ENCODE assay signal across 20 cellular contexts in the genomic region with DNA sequence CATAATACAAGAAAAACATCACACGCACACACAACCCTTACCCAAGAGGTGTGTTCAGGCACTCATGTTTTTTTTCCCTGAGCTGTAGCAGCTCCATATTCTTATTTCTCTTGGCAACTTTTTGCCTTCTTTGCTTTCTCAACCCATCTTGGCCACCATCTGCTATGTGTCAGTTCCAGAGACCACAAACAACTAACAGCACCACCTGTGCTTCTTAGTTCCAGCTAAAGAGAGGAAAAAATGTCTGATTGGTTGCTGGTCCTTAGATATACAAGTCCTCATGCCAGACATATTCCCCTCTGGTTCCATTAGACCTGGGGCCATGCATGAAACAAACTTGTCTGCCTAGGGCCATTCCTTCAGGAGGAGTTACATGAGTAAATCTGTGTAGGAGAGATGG. TPM values are rescaled to one million over a fixed set of nuclear protein-coding genes. Genes with fewer than 3 reads are reported as not detected.
DNase-seq lines count a peak whose midpoint lies in the region.
"Had no signal": no experiment of that assay in that cellular context is flagged by ENCODE, and none has a peak within 500 bp of the region (broad histone marks: within the 10 kb centered on the region; RNA-seq: fewer than 3 reads in every experiment).

No MANE protein-coding gene starts in this region.

- DNase-seq in DMS 273 treated with DMSO at 0.1 percent for 48 hours (lab: John Stamatoyannopoulos, UW) (peak; percentile 70), NCI-H2171 (lab: John Stamatoyannopoulos, UW) (peak; percentile 48), myocyte (ENCODE audit: low read depth) (peak; percentile 82), OCI-M2 (lab: John Stamatoyannopoulos, UW; ENCODE audit: unreplicated experiment) (no peak), iPS-NIHi11 (ENCODE audit: low spot score) (no peak)
- DNase-seq in stimulated activated CD4-positive, alpha-beta T cell treated with anti-CD3 and anti-CD28 coated beads, Interleukin-1b, Interleukin-23, amount 100 ng/mL, for 48 hours, result no peak
- DNase-seq: C1 segment of cervical spinal cord; Calu3; CD4-positive, alpha-beta memory T cell; COR-L47; DMS79; GF-D8; GM23248; H7; HCEC 1CT had no signal

RNA-seq across cellular contexts. Expression of gene ACTC1, which starts 11.9 kb away (rescaled TPM):
- total RNA-seq in myocyte, result 6,424 and 7,970 TPM in 2 replicates
- polyA plus RNA-seq in myocyte (2012), result 9,191 TPM
- total RNA-seq: A673; Calu3; CD4-positive, alpha-beta memory T cell; Daoy; G401 had no signal
- polyA plus RNA-seq: CD4-positive, alpha-beta memory T cell had no signal

RNA-seq across cellular contexts. Expression of gene GJD2, which starts 28.7 kb away (rescaled TPM):
- total RNA-seq in myocyte, result 0.05 TPM in 1 of 2 replicates, not detected in the other
- polyA plus RNA-seq in myocyte (2012), result not detected
- total RNA-seq: A172; A673; Calu3; CD4-positive, alpha-beta memory T cell; Daoy; GM23248 had no signal
- polyA plus RNA-seq: BJ; CD4-positive, alpha-beta memory T cell; GM23248 had no signal

Comparison
In these comparisons a context has a peak if more than half of its experiments do, and no peak if none do; other contexts are left out.
1. DNase-seq: peak in DMS 273 treated with DMSO at 0.1 percent for 48 hours (single experiment), NCI-H2171 (single experiment) and myocyte (single experiment); none in stimulated activated CD4-positive, alpha-beta T cell treated with anti-CD3 and anti-CD28 coated beads, Interleukin-1b, Interleukin-23, amount 100 ng/mL, for 48 hours (single experiment), OCI-M2 (single experiment) and iPS-NIHi11 (single experiment).